Comparison of ENCODE assay signal across 6 cellular contexts in genomic region chr10:35937538-35937937, GRCh38.
"Had no signal": no experiment of that assay in that cellular context is flagged by ENCODE, and none has a peak within 500 bp of the region (broad histone marks: within the 10 kb centered on the region; RNA-seq: fewer than 3 reads in every experiment).

No MANE protein-coding gene starts in this region.

- H2AFZ ChIP-seq: GM23338 had no signal

- H3K4me2 ChIP-seq: GM23338 had no signal

- DNase-seq: H9, HCEC 1CT, KBM-7 had no signal

- ATAC-seq: GM23338, HepG2 had no signal

- H3K4me3 ChIP-seq: GM23338 had no signal

- H3K27ac ChIP-seq: HL-60 had no signal
